In genomic region chr20:22550514-22550913, GRCh38 we compare ENCODE assay signal across 1 cellular context.
TF ChIP-seq lines count a peak whose summit lies in the region.

No MANE protein-coding gene starts in this region.

TF ChIP-seq in K562, 482 proteins besides CTCF, POLR2A, EP300 and RAD21:
- TF ChIP-seq CBFA2T2 (conservative IDR thresholded peaks at IDR 0.05): peak; percentile 15; the same call in 1 of the 2 replicates
- TF ChIP-seq ARID1B (IDR thresholded peaks at IDR 0.05): peak; percentile 69
- peak; percentile 23; the same call in 1 of the 2 replicates for TF ChIP-seq SPI1 (IDR thresholded peaks at IDR 0.05; ENCODE audit: borderline replicate concordance, low read depth, low read length)
- TF ChIP-seq CBFA2T3 (IDR thresholded peaks at IDR 0.05): peak; percentile 58
- 0 out of 2 replicates have a peak, but pooled peaks have one; percentile 14 for TF ChIP-seq FOSL1 (tag; conservative IDR thresholded peaks at IDR 0.05)
- TF ChIP-seq SMARCE1 (IDR thresholded peaks at IDR 0.05): 0 out of 2 replicates have a peak, but pooled peaks have one; percentile 17
- 0 out of 2 replicates have a peak, but pooled peaks have one; percentile 24 for TF ChIP-seq NCOR1 (IDR thresholded peaks at IDR 0.05)
- TF ChIP-seq TAL1 (IDR thresholded peaks at IDR 0.05): peak; percentile 52
- peak; percentile 45; the same call in 1 of the 2 replicates for TF ChIP-seq TCF3 (CRISPR knock-in tag; IDR thresholded peaks at IDR 0.05)
- TF ChIP-seq RFX1 (IDR thresholded peaks at IDR 0.05): peak; percentile 22; the same call in 1 of the 2 replicates
- 0 out of 2 replicates have a peak, but pooled peaks have one; percentile 14 for TF ChIP-seq ATF7 (IDR thresholded peaks at IDR 0.05)
